In genomic region chr2:144215207-144215606, GRCh38 we compare ENCODE assay signal across 19 cellular contexts.
DNase-seq lines count a peak whose midpoint lies in the region; ATAC-seq, FAIRE-seq and TF ChIP-seq lines count a peak whose summit lies in the region.
"Had no signal": no experiment of that assay in that cellular context is flagged by ENCODE, and none has a peak within 500 bp of the region (broad histone marks: within the 10 kb centered on the region; RNA-seq: fewer than 3 reads in every experiment).

No MANE protein-coding gene starts in this region.

- BruUV-seq in HepG2 (replicated peaks; lab: Mats Ljungman, UMichigan), result no TSS peak

- H3K9ac ChIP-seq in HepG2 (ENCODE audit: insufficient read depth, low read depth, low read length), result no peak overlapping the region
- H3K9ac ChIP-seq in OCI-LY1 (ENCODE audit: low read length), result no peak overlapping the region

- H3K27ac Mint-ChIP-seq in activated naive CD8-positive, alpha-beta T cell treated with anti-CD3 and anti-CD28 coated beads, Interleukin-2, amount 50 U/mL, for 24 hours, result peak overlapping the region; percentile 97

- in situ Hi-C loops in HepG2 (cut with HindIII; ENCODE audit: extremely low pct_ligation_motif_present, low pct_unique_long_range_greater_than_20kb), result no loop called here

- H3K27ac ChIP-seq in HepG2 (ENCODE audit: extremely low read length, insufficient read depth, low read length), result no peak overlapping the region
- H3K27ac ChIP-seq in right lobe of liver, result no peak overlapping the region
- peak overlapping the region; percentile 55 for H3K27ac ChIP-seq in OCI-LY1 (ENCODE audit: low read depth, low read length, poor library complexity, severe bottlenecking)

- DNase-seq in HepG2 (ENCODE audit: low spot score) (no peak), right lobe of liver (no peak), NCI-H2196 treated with DMSO at 0.1 percent for 48 hours (lab: John Stamatoyannopoulos, UW; ENCODE audit: unreplicated experiment) (no peak), epidermal melanocyte (ENCODE audit: insufficient read length, low spot score) (no peak), NCI-H446 treated with DMSO at 0.1 percent for 48 hours (lab: John Stamatoyannopoulos, UW) (no peak)
- no peak for DNase-seq in activated naive CD8-positive, alpha-beta T cell treated with anti-CD3 and anti-CD28 coated beads, Interleukin-2, amount 50 U/mL, for 24 hours
- DNase-seq: ACHN; BE2C; C1 segment of cervical spinal cord; CD4-positive, CD25-positive, alpha-beta regulatory T cell; DMS153; DMS79; GDM1; H7; HFFc6 had no signal

- H3K9me2 ChIP-seq in OCI-LY1 (ENCODE audit: low read depth, low read length), result no peaks in the 10 kb centered on the region

- no peaks in the 10 kb centered on the region for H3K27me3 ChIP-seq in HepG2 (ENCODE audit: control insufficient read depth in 1 of 2, insufficient read depth in 2 of 2, low read length in 2 of 2)
- no peaks in the 10 kb centered on the region for H3K27me3 ChIP-seq in right lobe of liver
- no peaks in the 10 kb centered on the region for H3K27me3 ChIP-seq in OCI-LY1 (ENCODE audit: insufficient read depth, low read length)
- H3K27me3 ChIP-seq: BE2C had no signal

- peaks cover 8% of the 10 kb centered on the region for H3K36me3 Mint-ChIP-seq in activated naive CD8-positive, alpha-beta T cell treated with anti-CD3 and anti-CD28 coated beads, Interleukin-2, amount 50 U/mL, for 24 hours (ENCODE audit: low read depth)
- H3K36me3 Mint-ChIP-seq: CD4-positive, CD25-positive, alpha-beta regulatory T cell had no signal

- TF ChIP-seq POLR2A in HepG2 (IDR thresholded peaks at IDR 0.05; ENCODE audit: insufficient read depth in 1 of 2, low read depth in 2 of 2, low read length in 2 of 2) (no peak), right lobe of liver (IDR thresholded peaks at IDR 0.05) (no peak)

- POLR2A ChIA-PET in HepG2 (lab: Yijun Ruan, JAX), result no interaction called here

- no peak for TF ChIP-seq RAD21 in HepG2 (CRISPR knock-in tag; IDR thresholded peaks at IDR 0.05)

- WGBS in HepG2 (ENCODE audit: low lambda C conversion rate), result 73% methylated on average over 1 of the region's 1 CpG
- 81% methylated on average over 1 of the region's 1 CpG for WGBS in right lobe of liver (ENCODE audit: insufficient coverage, low coverage, low lambda C conversion rate, missing lambda C conversion rate)

- FAIRE-seq in HepG2 (lab: Jason Lieb, UNC), result no peak
- FAIRE-seq: HTR-8/SVneo had no signal

- H3K9me3 ChIP-seq in HepG2 (ENCODE audit: low read length) (no peaks in the 10 kb centered on the region), right lobe of liver (no peaks in the 10 kb centered on the region), OCI-LY1 (ENCODE audit: low read length) (no peaks in the 10 kb centered on the region)
- H3K9me3 ChIP-seq: BE2C had no signal

- TF ChIP-seq EP300 in HepG2 (IDR thresholded peaks at IDR 0.05; ENCODE audit: low read depth in 2 of 2, low read length in 2 of 2) (no peak), HepG2 (CRISPR knock-in tag; IDR thresholded peaks at IDR 0.05; ENCODE audit: borderline replicate concordance) (no peak)

- CTCF ChIA-PET in HepG2 (lab: Yijun Ruan, JAX; ENCODE audit: low intra/inter-chr PET ratio, low total read pairs), result no interaction called here

- H3K4me3 ChIP-seq in HepG2 (replicated peaks in 1 of 3; ENCODE audit: insufficient read depth in 1 of 3, low read depth in 2 of 3, low read length in 3 of 3) (no peak overlapping the region), right lobe of liver (no peak overlapping the region), OCI-LY1 (ENCODE audit: low read depth, low read length, poor library complexity, severe bottlenecking) (no peak overlapping the region)
- H3K4me3 ChIP-seq: GM23338 had no signal

- no peaks in the 10 kb centered on the region for H3K27me3 Mint-ChIP-seq in activated naive CD8-positive, alpha-beta T cell treated with anti-CD3 and anti-CD28 coated beads, Interleukin-2, amount 50 U/mL, for 24 hours
- H3K27me3 Mint-ChIP-seq: CD4-positive, CD25-positive, alpha-beta regulatory T cell had no signal

- ATAC-seq in HepG2 (no peak), right lobe of liver (no peak)
- no peak for ATAC-seq in activated naive CD8-positive, alpha-beta T cell treated with anti-CD3 and anti-CD28 coated beads, Interleukin-2, amount 50 U/mL, for 24 hours
- ATAC-seq: GM23338, HCT116 had no signal

- H3K4me1 Mint-ChIP-seq in activated naive CD8-positive, alpha-beta T cell treated with anti-CD3 and anti-CD28 coated beads, Interleukin-2, amount 50 U/mL, for 24 hours, result peaks cover 64% of the 10 kb centered on the region

- H3K79me2 ChIP-seq in HepG2 (ENCODE audit: insufficient read depth, low read length) (no peaks in the 10 kb centered on the region), OCI-LY1 (ENCODE audit: insufficient read depth, low read length) (0 out of 2 replicates have a peak, but pooled peaks cover 5% of the 10 kb centered on the region)

- H2AFZ ChIP-seq in HepG2 (ENCODE audit: low read length), result no peak overlapping the region
- H2AFZ ChIP-seq in OCI-LY1 (ENCODE audit: low read length), result no peak overlapping the region
- H2AFZ ChIP-seq: GM23338 had no signal

- H3K36me3 ChIP-seq in HepG2 (replicated peaks in 1 of 2; ENCODE audit: control insufficient read depth in 1 of 2, insufficient read depth in 2 of 2, low read length in 2 of 2), result no peaks in the 10 kb centered on the region
- no peaks in the 10 kb centered on the region for H3K36me3 ChIP-seq in right lobe of liver
- H3K36me3 ChIP-seq in OCI-LY1 (ENCODE audit: insufficient read depth, low read length), result peaks cover 13% of the 10 kb centered on the region
- H3K36me3 ChIP-seq: BE2C had no signal

- no peaks in the 10 kb centered on the region for H3F3A ChIP-seq in OCI-LY1 (ENCODE audit: insufficient read depth, low read length)

- H3K9me3 Mint-ChIP-seq in activated naive CD8-positive, alpha-beta T cell treated with anti-CD3 and anti-CD28 coated beads, Interleukin-2, amount 50 U/mL, for 24 hours, result no peaks in the 10 kb centered on the region
- H3K9me3 Mint-ChIP-seq: CD4-positive, CD25-positive, alpha-beta regulatory T cell; GM23338; HFFc6 had no signal

- H4K20me1 ChIP-seq in HepG2 (ENCODE audit: insufficient read depth, low read length), result no peaks in the 10 kb centered on the region
- no peaks in the 10 kb centered on the region for H4K20me1 ChIP-seq in OCI-LY1 (ENCODE audit: insufficient read depth, low read length)

- H3K4me1 ChIP-seq in HepG2 (ENCODE audit: insufficient read depth, low read length) (peaks cover 5% of the 10 kb centered on the region), right lobe of liver (peaks cover 0 to 11% (median 0%) of the 10 kb centered on the region in 4 donors), OCI-LY1 (ENCODE audit: insufficient read depth, low read length, severe bottlenecking) (peaks cover 83% of the 10 kb centered on the region)
- H3K4me1 ChIP-seq: BE2C had no signal

- intact Hi-C loops in HepG2 (cut with micrococcal nuclease; ENCODE audit: unreplicated experiment) (no loop called here), right lobe of liver (cut with DNase I) (no loop called here)

- no peak overlapping the region for H3K4me3 Mint-ChIP-seq in activated naive CD8-positive, alpha-beta T cell treated with anti-CD3 and anti-CD28 coated beads, Interleukin-2, amount 50 U/mL, for 24 hours
- H3K4me3 Mint-ChIP-seq: GM23338, HFFc6 had no signal

- TF ChIP-seq CTCF in HepG2 (CRISPR knock-in tag; IDR thresholded peaks at IDR 0.05) (no peak), right lobe of liver (IDR thresholded peaks at IDR 0.05) (no peak), OCI-LY1 (IDR thresholded peaks at IDR 0.05; ENCODE audit: low read length) (no peak)

- H3K4me2 ChIP-seq in HepG2 (ENCODE audit: low read depth, low read length) (no peak overlapping the region), OCI-LY1 (ENCODE audit: low read length) (no peak overlapping the region)
- H3K4me2 ChIP-seq: GM23338 had no signal

TF ChIP-seq in HepG2, 621 proteins besides CTCF, POLR2A, EP300 and RAD21 (continues in another document):
- TF ChIP-seq MAFK (conservative IDR thresholded peaks at IDR 0.05 in 1 of 2, IDR thresholded peaks at IDR 0.05 in 1 of 2; ENCODE audit: low read length in 2 of 2), result peak; percentile 91 to 96
- TF ChIP-seq, protein P1, sequence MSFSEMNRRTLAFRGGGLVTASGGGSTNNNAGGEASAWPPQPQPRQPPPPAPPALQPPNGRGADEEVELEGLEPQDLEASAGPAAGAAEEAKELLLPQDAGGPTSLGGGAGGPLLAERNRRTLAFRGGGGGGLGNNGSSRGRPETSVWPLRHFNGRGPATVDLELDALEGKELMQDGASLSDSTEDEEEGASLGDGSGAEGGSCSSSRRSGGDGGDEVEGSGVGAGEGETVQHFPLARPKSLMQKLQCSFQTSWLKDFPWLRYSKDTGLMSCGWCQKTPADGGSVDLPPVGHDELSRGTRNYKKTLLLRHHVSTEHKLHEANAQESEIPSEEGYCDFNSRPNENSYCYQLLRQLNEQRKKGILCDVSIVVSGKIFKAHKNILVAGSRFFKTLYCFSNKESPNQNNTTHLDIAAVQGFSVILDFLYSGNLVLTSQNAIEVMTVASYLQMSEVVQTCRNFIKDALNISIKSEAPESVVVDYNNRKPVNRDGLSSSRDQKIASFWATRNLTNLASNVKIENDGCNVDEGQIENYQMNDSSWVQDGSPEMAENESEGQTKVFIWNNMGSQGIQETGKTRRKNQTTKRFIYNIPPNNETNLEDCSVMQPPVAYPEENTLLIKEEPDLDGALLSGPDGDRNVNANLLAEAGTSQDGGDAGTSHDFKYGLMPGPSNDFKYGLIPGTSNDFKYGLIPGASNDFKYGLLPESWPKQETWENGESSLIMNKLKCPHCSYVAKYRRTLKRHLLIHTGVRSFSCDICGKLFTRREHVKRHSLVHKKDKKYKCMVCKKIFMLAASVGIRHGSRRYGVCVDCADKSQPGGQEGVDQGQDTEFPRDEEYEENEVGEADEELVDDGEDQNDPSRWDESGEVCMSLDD (CRISPR knock-in tag; IDR thresholded peaks at IDR 0.05; ENCODE audit: borderline replicate concordance), result no peak
- TF ChIP-seq MAFF (IDR thresholded peaks at IDR 0.05; ENCODE audit: low read depth, low read length), result peak; percentile 93
- no peak for TF ChIP-seq PLRG1 (conservative IDR thresholded peaks at IDR 0.05)
- TF ChIP-seq ZNF10 (CRISPR knock-in tag; IDR thresholded peaks at IDR 0.05; ENCODE audit: borderline replicate concordance, low read depth), result no peak
- TF ChIP-seq ZNF343 (CRISPR knock-in tag; IDR thresholded peaks at IDR 0.05), result no peak
